In the genomic region with DNA sequence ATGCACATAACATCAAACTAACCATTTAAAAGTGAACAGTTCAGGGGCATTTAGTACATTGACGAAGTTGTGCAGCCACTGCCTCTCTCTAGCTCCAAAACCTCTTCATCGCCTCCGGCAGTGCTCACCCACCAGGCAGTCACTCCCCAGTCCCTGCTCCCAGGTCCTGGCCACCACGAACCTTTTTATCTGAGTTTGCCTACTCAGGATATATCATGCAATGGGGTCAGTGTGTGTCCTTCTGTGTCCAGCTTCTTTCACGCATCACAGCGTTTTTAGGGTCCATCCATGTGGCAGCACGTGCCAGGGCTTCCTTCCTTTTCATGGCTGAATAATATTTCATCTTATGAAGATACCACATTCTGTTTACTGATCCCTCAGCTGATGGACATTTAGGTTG, we compare ENCODE assay signal across 28 cellular contexts.
"Had no signal": no experiment of that assay in that cellular context is flagged by ENCODE, and none has a peak within 500 bp of the region (broad histone marks: within the 10 kb centered on the region; RNA-seq: fewer than 3 reads in every experiment).

No MANE protein-coding gene starts in this region.

- H3K9me3 Mint-ChIP-seq: mesothelial cell of epicardium, naive B cell had no signal

- FAIRE-seq: colon, keratinocyte, pancreas, small intestine had no signal

- H3K27ac ChIP-seq: dorsolateral prefrontal cortex, epithelial cell of prostate, gastrocnemius medialis, lower lobe of right lung, pancreas, right lobe of liver, stomach, thyroid gland, vagina had no signal

- H3K4me1 Mint-ChIP-seq: mesothelial cell of epicardium, nephron progenitor cell had no signal

- H3K36me3 ChIP-seq: gastrocnemius medialis, lower lobe of right lung, pancreas, right lobe of liver, stomach, thyroid gland, vagina had no signal

- H3K4me3 ChIP-seq: dorsolateral prefrontal cortex, gastrocnemius medialis, lower lobe of right lung, mucosa of descending colon, pancreas, right lobe of liver, stomach, thyroid gland, vagina had no signal

- H3K27me3 ChIP-seq: thyroid gland, vagina had no signal

- H3K4me3 Mint-ChIP-seq: mesothelial cell of epicardium, nephron progenitor cell had no signal

- H3K27ac Mint-ChIP-seq: mesothelial cell of epicardium, nephron progenitor cell had no signal

- DNase-seq: dorsolateral prefrontal cortex; effector CD4-positive, alpha-beta T cell; foreskin fibroblast; gastrocnemius medialis; left ventricle myocardium superior; lower lobe of right lung; mucosa of descending colon; naive B cell; nephron progenitor cell; occipital lobe; pancreas; retina; right lobe of liver; small intestine; stimulated activated CD4-positive, alpha-beta T cell treated with anti-CD3 and anti-CD28 coated beads, Interleukin-12 subunit alpha, Interleukin-12 subunit beta, amount 100 ng/mL, for 4 hours; stimulated activated CD4-positive, alpha-beta T cell treated with anti-CD3 and anti-CD28 coated beads, Interleukin-1b, Interleukin-23, amount 100 ng/mL, for 48 hours; stimulated activated CD4-positive, alpha-beta T cell treated with anti-CD3 and anti-CD28 coated beads, Interleukin-4, amount 100 ng/mL, for 1 hour; stimulated activated CD8-positive, alpha-beta memory T cell treated with anti-CD3 and anti-CD28 coated beads, Interleukin-4, amount 100 ng/mL, for 48 hours; stimulated activated naive CD4-positive, alpha-beta T cell; stomach; thyroid gland; trophoblast cell had no signal

- H3K36me3 Mint-ChIP-seq: mesothelial cell of epicardium had no signal

- H3K9me3 ChIP-seq: gastrocnemius medialis, lower lobe of right lung, mucosa of descending colon, pancreas, right lobe of liver, stomach, thyroid gland, vagina had no signal

- ATAC-seq: esophagus mucosa, gastrocnemius medialis, left ventricle myocardium superior, lower lobe of right lung, mucosa of descending colon, pancreas, right lobe of liver had no signal
